Comparison of ENCODE assay signal across 23 cellular contexts in the genomic region with DNA sequence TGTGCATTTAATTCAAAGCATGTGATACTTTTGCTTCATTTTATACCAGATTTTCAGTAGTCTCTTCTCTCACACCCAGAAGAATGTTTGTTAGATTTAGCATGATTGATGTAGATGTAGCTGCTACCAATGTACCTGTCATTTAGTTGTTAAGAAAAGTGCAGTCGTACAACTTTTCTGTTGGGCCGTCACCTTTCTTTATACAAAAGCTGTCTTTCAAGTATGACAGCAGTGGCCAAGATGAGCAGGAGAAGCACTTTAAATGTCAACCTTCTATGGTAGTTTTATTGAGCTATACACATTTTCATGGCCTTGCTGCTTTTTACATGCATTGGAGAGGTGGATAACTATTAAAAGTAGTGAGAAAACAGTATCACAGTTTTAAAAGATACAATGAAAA.
"Had no signal": no experiment of that assay in that cellular context is flagged by ENCODE, and none has a peak within 500 bp of the region (broad histone marks: within the 10 kb centered on the region; RNA-seq: fewer than 3 reads in every experiment).

No MANE protein-coding gene starts in this region.

- H3K9me3 ChIP-seq: colonic mucosa, esophagus muscularis mucosa, esophagus squamous epithelium, gastrocnemius medialis had no signal

- H3K4me3 ChIP-seq: colonic mucosa, coronary artery, dorsolateral prefrontal cortex, esophagus muscularis mucosa, esophagus squamous epithelium, gastrocnemius medialis, gastroesophageal sphincter, heart left ventricle, heart right ventricle had no signal

- H3K4me1 ChIP-seq: colonic mucosa, esophagus muscularis mucosa, esophagus squamous epithelium, foreskin keratinocyte, gastrocnemius medialis, gastroesophageal sphincter, heart left ventricle, heart right ventricle had no signal

- H3K27me3 ChIP-seq: colonic mucosa, dorsolateral prefrontal cortex, esophagus muscularis mucosa, esophagus squamous epithelium, foreskin keratinocyte, gastrocnemius medialis, gastroesophageal sphincter, heart left ventricle, heart right ventricle had no signal

- H3K27ac ChIP-seq: colonic mucosa, coronary artery, dorsolateral prefrontal cortex, epithelial cell of prostate, esophagus muscularis mucosa, esophagus squamous epithelium, foreskin keratinocyte, gastrocnemius medialis, gastroesophageal sphincter, heart left ventricle, heart right ventricle had no signal

- H3K36me3 ChIP-seq: colonic mucosa, esophagus muscularis mucosa, esophagus squamous epithelium, gastrocnemius medialis, gastroesophageal sphincter, heart left ventricle, heart right ventricle had no signal

- DNase-seq: colonic mucosa; cortex of kidney; dermis blood vessel endothelial cell; dorsolateral prefrontal cortex; effector CD4-positive, alpha-beta T cell; effector CD8-positive, alpha-beta T cell; effector memory CD4-positive, alpha-beta T cell; effector memory CD8-positive, alpha-beta T cell; endodermal cell; erythroblast; esophagus squamous epithelium; foreskin fibroblast; foreskin keratinocyte; foreskin melanocyte; gastrocnemius medialis; glutamatergic neuron; head of caudate nucleus; heart left ventricle; heart right ventricle had no signal
